7 cellular contexts compared by ENCODE assay signal in genomic region chr12:76455582-76456345, GRCh38.
DNase-seq lines count a peak whose midpoint lies in the region; ATAC-seq, FAIRE-seq and TF ChIP-seq lines count a peak whose summit lies in the region.

No MANE protein-coding gene starts in this region.

- H3K36me3 ChIP-seq in heart right ventricle = peaks cover 0 to under 1% (median 0%) of the 10 kb centered on the region in 9 donors

- FAIRE-seq in G401.6 (lab: Jason Lieb, UNC) = peak; percentile 97

- H3K4me3 ChIP-seq in heart right ventricle (no peak overlapping the region), skeletal muscle cell (ENCODE audit: low read depth, low read length) (no peak overlapping the region)

- H3K36me3 Mint-ChIP-seq in activated naive CD4-positive, alpha-beta T cell treated with anti-CD3 and anti-CD28 coated beads, Interleukin-2, amount 10 ng/mL, durations not matched to agents 7 days and 5 days = peaks cover 13% of the 10 kb centered on the region

- H3K4me3 Mint-ChIP-seq in activated naive CD4-positive, alpha-beta T cell treated with anti-CD3 and anti-CD28 coated beads, Interleukin-2, amount 10 ng/mL, durations not matched to agents 7 days and 5 days = no peak overlapping the region

- no peaks in the 10 kb centered on the region for H3K9me3 Mint-ChIP-seq in activated naive CD4-positive, alpha-beta T cell treated with anti-CD3 and anti-CD28 coated beads, Interleukin-2, amount 10 ng/mL, durations not matched to agents 7 days and 5 days

- H3K4me1 ChIP-seq in heart right ventricle = peaks cover 0 to 18% (median 0%) of the 10 kb centered on the region in 9 donors

- H3K27me3 ChIP-seq in heart right ventricle = no peaks in the 10 kb centered on the region

- H3K27ac ChIP-seq in heart right ventricle = no peak overlapping the region

- intact Hi-C loops in heart right ventricle (cut with DNase I) = no loop called here

- peaks cover 4% of the 10 kb centered on the region for H3K4me1 Mint-ChIP-seq in activated naive CD4-positive, alpha-beta T cell treated with anti-CD3 and anti-CD28 coated beads, Interleukin-2, amount 10 ng/mL, durations not matched to agents 7 days and 5 days

- 50 to 51% methylated on average over 2 of the region's 2 CpGs for WGBS in heart right ventricle, 2 donors

- CTCF ChIA-PET in activated naive CD4-positive, alpha-beta T cell treated with anti-CD3 and anti-CD28 coated beads, Interleukin-2, amount 10 ng/mL, durations not matched to agents 7 days and 5 days (lab: Charles Lee) = interaction anchor here (0.6 to 4.1 kb wide), 17 partner anchors 9 to 970 kb away, joined by 3 to 17 read pairs (median 3); partner anchors contain the start of gene BBS10

- ATAC-seq in GM19455 (IDR thresholded peaks at IDR 0.05; ENCODE audit: unreplicated experiment) (peak; percentile 94), HG03432 (IDR thresholded peaks at IDR 0.05; ENCODE audit: unreplicated experiment) (peak; percentile 96), heart right ventricle (peak in 6 of 8 donors; percentile 59 to 84 (median 68))

- peak in 8 of 9 donors; percentile 22 to 67 (median 59) for TF ChIP-seq CTCF in heart right ventricle (IDR thresholded peaks at IDR 0.05)

- no peaks in the 10 kb centered on the region for H3K27me3 Mint-ChIP-seq in activated naive CD4-positive, alpha-beta T cell treated with anti-CD3 and anti-CD28 coated beads, Interleukin-2, amount 10 ng/mL, durations not matched to agents 7 days and 5 days

- peak; percentile 7 to 73 for DNase-seq in NCI-H446 (lab: John Stamatoyannopoulos, UW)
- DNase-seq in activated naive CD4-positive, alpha-beta T cell treated with anti-CD3 and anti-CD28 coated beads, Interleukin-2, amount 10 ng/mL, durations not matched to agents 7 days and 5 days = peak; percentile 27
- DNase-seq in heart right ventricle = no peak
- peak; percentile 66 for DNase-seq in skeletal muscle cell (ENCODE audit: low read depth)

- no peak overlapping the region for H3K27ac Mint-ChIP-seq in activated naive CD4-positive, alpha-beta T cell treated with anti-CD3 and anti-CD28 coated beads, Interleukin-2, amount 10 ng/mL, durations not matched to agents 7 days and 5 days

- no peaks in the 10 kb centered on the region for H3K9me3 ChIP-seq in heart right ventricle

Comparison
In these comparisons a context has a peak if more than half of its experiments do, and no peak if none do; other contexts are left out.
1. DNase-seq: peak in NCI-H446 (2 of 2), activated naive CD4-positive, alpha-beta T cell treated with anti-CD3 and anti-CD28 coated beads, Interleukin-2, amount 10 ng/mL, durations not matched to agents 7 days and 5 days (single experiment) and skeletal muscle cell (single experiment); none in heart right ventricle (0 of 2).
2. Peak in every context shown above with its lines, with median percentiles within 50 percentile points of each other: ATAC-seq.